ENCODE assay signal across 1 cellular context in genomic region chr6:133955136-133955576, GRCh38.
TF ChIP-seq lines count a peak whose summit lies in the region.

No MANE protein-coding gene starts in this region.

TF ChIP-seq in IMR-90, 13 proteins besides CTCF, POLR2A, EP300 and RAD21 (continued from another document):
- TF ChIP-seq CEBPB (IDR thresholded peaks at IDR 0.05; ENCODE audit: low read depth, low read length) (no peak), NFE2L2 (IDR thresholded peaks at IDR 0.05; ENCODE audit: low read depth, low read length) (no peak), MAFK (IDR thresholded peaks at IDR 0.05; ENCODE audit: low read depth, low read length) (no peak), ELK1 (IDR thresholded peaks at IDR 0.05; ENCODE audit: borderline replicate concordance, low read depth, low read length) (no peak), RCOR1 (IDR thresholded peaks at IDR 0.05; ENCODE audit: insufficient replicate concordance, low read length) (no peak), RFX5 (IDR thresholded peaks at IDR 0.05; ENCODE audit: low read depth, low read length) (no peak), MXI1 (IDR thresholded peaks at IDR 0.05; ENCODE audit: borderline replicate concordance, low read depth, low read length) (no peak), BHLHE40 (IDR thresholded peaks at IDR 0.05; ENCODE audit: low read depth, low read length) (no peak)
